1 cellular context compared by ENCODE assay signal in genomic region chr20:25481235-25481917, GRCh38.
TF ChIP-seq lines count a peak whose summit lies in the region.

No MANE protein-coding gene starts in this region.

TF ChIP-seq in HepG2, 621 proteins besides CTCF, POLR2A, EP300 and RAD21 (continued from another document):
- TF ChIP-seq GMEB1 (CRISPR knock-in tag; IDR thresholded peaks at IDR 0.05; ENCODE audit: borderline replicate concordance) (no peak), NR2F6 (IDR thresholded peaks at IDR 0.05) (peak; percentile 82), NR2F6 (CRISPR knock-in tag; IDR thresholded peaks at IDR 0.05) (peak; percentile 86), E2F1 (CRISPR knock-in tag; IDR thresholded peaks at IDR 0.05) (no peak), THAP8 (CRISPR knock-in tag; IDR thresholded peaks at IDR 0.05; ENCODE audit: borderline replicate concordance) (0 out of 2 replicates have a peak, but pooled peaks have one; percentile 26), ZFYVE20 (CRISPR knock-in tag; IDR thresholded peaks at IDR 0.05; ENCODE audit: borderline replicate concordance, low read depth) (no peak), NR2F1 (CRISPR knock-in tag; IDR thresholded peaks at IDR 0.05) (peak in 1 of 2 experiments; percentile 68; a peak in 2 of 4 replicates), ZNF251 (CRISPR knock-in tag; IDR thresholded peaks at IDR 0.05) (no peak)
